Comparison of ENCODE assay signal across 17 cellular contexts in genomic region chr1:223540485-223541106, GRCh38.
DNase-seq lines count a peak whose midpoint lies in the region; ATAC-seq, FAIRE-seq and TF ChIP-seq lines count a peak whose summit lies in the region.
"Had no signal": no experiment of that assay in that cellular context is flagged by ENCODE, and none has a peak within 500 bp of the region (broad histone marks: within the 10 kb centered on the region; RNA-seq: fewer than 3 reads in every experiment).

No MANE protein-coding gene starts in this region.

- no peak for TF ChIP-seq POLR2A in GM12878 (IDR thresholded peaks at IDR 0.05; ENCODE audit: low read depth, low read length)
- no peak for TF ChIP-seq POLR2A in erythroblast (IDR thresholded peaks at IDR 0.05; ENCODE audit: low read length)

- DNase-seq in H7 (peak; percentile 20), GM12878 (ENCODE audit: low read depth, low spot score) (no peak), foreskin melanocyte (peak; percentile 3), erythroblast (lab: John Stamatoyannopoulos, UW) (no peak)
- DNase-seq in stimulated activated naive B cell treated with anti-CD40 and anti-IgM and Interleukin-4, amounts not matched to agents 10 μg/mL and 1 μg/mL and 100 μg/mL, for 72 hours: no peak
- DNase-seq: C1 segment of cervical spinal cord; Calu3; CD4-positive, alpha-beta memory T cell; COR-L47; DMS53; DMS79 treated with DMSO at 0.1 percent for 48 hours; GF-D8; GOT3; HCEC 1CT had no signal

- peaks cover 10 to 12% of the 10 kb centered on the region in 2 donors for H3K27me3 Mint-ChIP-seq in stimulated activated naive B cell treated with anti-CD40 and anti-IgM and Interleukin-4, amounts not matched to agents 10 μg/mL and 1 μg/mL and 100 μg/mL, for 72 hours

- H3K4me1 Mint-ChIP-seq in stimulated activated naive B cell treated with anti-CD40 and anti-IgM and Interleukin-4, amounts not matched to agents 10 μg/mL and 1 μg/mL and 100 μg/mL, for 72 hours: peaks cover 0 to 2% of the 10 kb centered on the region in 2 donors
- H3K4me1 Mint-ChIP-seq: CD4-positive, alpha-beta memory T cell had no signal

- no peaks in the 10 kb centered on the region; the same call in 1 of the 2 replicates for H4K20me1 ChIP-seq in GM12878 (ENCODE audit: control insufficient read depth, insufficient read depth)

- WGBS in GM12878 (ENCODE audit: insufficient coverage, insufficient replicate concordance, low lambda C conversion rate, missing lambda C conversion rate): 24% methylated on average over 11 of the region's 11 CpGs

- H3K27me3 ChIP-seq in H7 (ENCODE audit: control insufficient read depth, insufficient read depth, low read length) (no peaks in the 10 kb centered on the region), GM12878 (replicated peaks in 1 of 2; ENCODE audit: control insufficient read depth in 2 of 2, insufficient read depth in 2 of 2, low read length in 1 of 2) (peaks cover 0 to 3% of the 10 kb centered on the region in 2 experiments; a peak in 1 of 4 replicates)

- CTCF ChIA-PET in GM12878 (lab: Yijun Ruan, JAX): interaction anchor here (0.5 to 3.3 kb wide), 7 partner anchors 9 to 262 kb away, joined by 3 to 17 read pairs (median 4); no protein-coding TSS in a partner anchor

- H3K79me2 ChIP-seq in GM12878 (ENCODE audit: control insufficient read depth, insufficient read depth, low read length): no peaks in the 10 kb centered on the region

- H3K9me3 Mint-ChIP-seq in stimulated activated naive B cell treated with anti-CD40 and anti-IgM and Interleukin-4, amounts not matched to agents 10 μg/mL and 1 μg/mL and 100 μg/mL, for 72 hours: no peaks in the 10 kb centered on the region
- H3K9me3 Mint-ChIP-seq: CD4-positive, alpha-beta memory T cell had no signal

- no peak for FAIRE-seq in GM12878 (lab: Jason Lieb, UNC)
- FAIRE-seq: GM12892, H54 had no signal

- no peaks in the 10 kb centered on the region for H3K4me1 ChIP-seq in GM12878 (ENCODE audit: control insufficient read depth, insufficient read depth, low read length)

- TF ChIP-seq RAD21 in GM12878 (IDR thresholded peaks at IDR 0.05; ENCODE audit: insufficient read depth, low read depth, low read length): no peak

- RAD21 ChIA-PET in GM12878 (lab: Charles Lee; ENCODE audit: unreplicated experiment): interaction anchor here (1.4 to 2.8 kb wide), 5 partner anchors 8 to 16 kb away, joined by 3 to 11 read pairs (median 6); no protein-coding TSS in a partner anchor

- TF ChIP-seq CTCF in GM12878 (IDR thresholded peaks at IDR 0.05 in 2 of 3, conservative IDR thresholded peaks at IDR 0.05 in 1 of 3; ENCODE audit: control insufficient read depth in 2 of 3, extremely low read depth in 1 of 3, insufficient read depth in 1 of 3, low read depth in 3 of 3, low read length in 3 of 3): no peak

- no peaks in the 10 kb centered on the region for H3K36me3 Mint-ChIP-seq in stimulated activated naive B cell treated with anti-CD40 and anti-IgM and Interleukin-4, amounts not matched to agents 10 μg/mL and 1 μg/mL and 100 μg/mL, for 72 hours
- H3K36me3 Mint-ChIP-seq: CD4-positive, alpha-beta memory T cell had no signal

- SMC1A ChIA-PET in GM12878 (lab: Charles Lee; ENCODE audit: uncharacterized antibody, unreplicated experiment): interaction anchor here (1.1 to 3.6 kb wide), 3 partner anchors 9 to 16 kb away, joined by 4 to 9 read pairs (median 4); no protein-coding TSS in a partner anchor

- no peak overlapping the region for H3K4me3 Mint-ChIP-seq in stimulated activated naive B cell treated with anti-CD40 and anti-IgM and Interleukin-4, amounts not matched to agents 10 μg/mL and 1 μg/mL and 100 μg/mL, for 72 hours
- H3K4me3 Mint-ChIP-seq: CD4-positive, alpha-beta memory T cell had no signal

- H3K36me3 ChIP-seq in H7 (replicated peaks; ENCODE audit: control insufficient read depth, insufficient read depth, low read length): no peaks in the 10 kb centered on the region
- no peaks in the 10 kb centered on the region for H3K36me3 ChIP-seq in GM12878 (ENCODE audit: control insufficient read depth in 2 of 2, insufficient read depth in 2 of 2, low read length in 1 of 2)

- no peak for TF ChIP-seq EP300 in GM12878 (IDR thresholded peaks at IDR 0.05; ENCODE audit: borderline replicate concordance in 1 of 2, control insufficient read depth in 1 of 2, low read depth in 2 of 2, low read length in 2 of 2)

- intact Hi-C loops in GM12878 (cut with micrococcal nuclease; ENCODE audit: unreplicated experiment): no loop called here

- in situ Hi-C loops in GM12878 (cut with MboI): no loop called here

- BruUV-seq in GM12878 (replicated peaks; lab: Mats Ljungman, UMichigan): no TSS peak

- H3K27ac ChIP-seq in GM12878 (ENCODE audit: control insufficient read depth, insufficient read depth): no peak overlapping the region

- no peak overlapping the region for H3K4me3 ChIP-seq in H7 (ENCODE audit: insufficient read depth, low read depth, low read length)
- H3K4me3 ChIP-seq in GM12878: no peak overlapping the region

- no peak overlapping the region for H3K27ac Mint-ChIP-seq in stimulated activated naive B cell treated with anti-CD40 and anti-IgM and Interleukin-4, amounts not matched to agents 10 μg/mL and 1 μg/mL and 100 μg/mL, for 72 hours
- H3K27ac Mint-ChIP-seq: CD4-positive, alpha-beta memory T cell had no signal

- ATAC-seq in GM12878 (peak; percentile 74), GM19467 (IDR thresholded peaks at IDR 0.05; ENCODE audit: unreplicated experiment) (no peak)
- ATAC-seq in stimulated activated naive B cell treated with anti-CD40 and anti-IgM and Interleukin-4, amounts not matched to agents 10 μg/mL and 1 μg/mL and 100 μg/mL, for 72 hours (replicated peaks): no peak

- H3K9ac ChIP-seq in GM12878 (ENCODE audit: control insufficient read depth, insufficient read depth, low read length): no peak overlapping the region

- POLR2A ChIA-PET in GM12878 (lab: Charles Lee): interaction anchor here (0.6 kb wide), 1 partner anchor 274 kb away, joined by 3 read pairs; no protein-coding TSS in a partner anchor

- no peak overlapping the region for H2AFZ ChIP-seq in GM12878 (ENCODE audit: control insufficient read depth, low read depth, low read length)

- no peak overlapping the region; the same call in 1 of the 2 replicates for H3K4me2 ChIP-seq in GM12878 (ENCODE audit: control insufficient read depth, insufficient read depth)

- H3K9me3 ChIP-seq in GM12878 (replicated peaks; ENCODE audit: control insufficient read depth, insufficient read depth, low read length): no peaks in the 10 kb centered on the region

TF ChIP-seq in GM12878, 131 proteins besides CTCF, POLR2A, EP300 and RAD21:
- TF ChIP-seq CHD1 (IDR thresholded peaks at IDR 0.05; ENCODE audit: low read depth, low read length) (no peak), DPF2 (IDR thresholded peaks at IDR 0.05) (0 out of 2 replicates have a peak, but pooled peaks have one; percentile 21)

Comparison
In these comparisons a context has a peak if more than half of its experiments do, and no peak if none do; other contexts are left out.
1. DNase-seq: peak in H7 (single experiment) and foreskin melanocyte (single experiment); none in GM12878 (single experiment), stimulated activated naive B cell treated with anti-CD40 and anti-IgM and Interleukin-4, amounts not matched to agents 10 μg/mL and 1 μg/mL and 100 μg/mL, for 72 hours (single experiment) and erythroblast (0 of 2).